33 cellular contexts compared by ENCODE assay signal in genomic region chr3:66574091-66574490, GRCh38.
"Had no signal": no experiment of that assay in that cellular context is flagged by ENCODE, and none has a peak within 500 bp of the region (broad histone marks: within the 10 kb centered on the region; RNA-seq: fewer than 3 reads in every experiment).

No MANE protein-coding gene starts in this region.

- H3K9me3 ChIP-seq: MG63 had no signal

- H3K36me3 ChIP-seq: MG63 had no signal

- H3K27me3 ChIP-seq: MG63 had no signal

- H3K9ac ChIP-seq: KMS-11 had no signal

- H3K4me2 ChIP-seq: KMS-11 had no signal

- DNase-seq: Kasumi-1, MG63, MM.1S, NCI-H1048, NCI-H1092, NCI-H1092 treated with DMSO at 0.1 percent for 48 hours, NCI-H1105, NCI-H1105 treated with DMSO at 0.1 percent for 48 hours, NCI-H1417, NCI-H1417 treated with DMSO at 0.1 percent for 48 hours, NCI-H1436, NCI-H1436 treated with DMSO at 0.1 percent for 48 hours, NCI-H1694, NCI-H1694 treated with DMSO at 0.1 percent for 48 hours, NCI-H187, NCI-H187 treated with DMSO at 0.1 percent for 48 hours, NCI-H1930, NCI-H2029, NCI-H2029 treated with DMSO at 0.1 percent for 48 hours, NCI-H2081, NCI-H2081 treated with DMSO at 0.1 percent for 48 hours, NCI-H2107, NCI-H2171, NCI-H2171 treated with DMSO at 0.1 percent for 48 hours, NCI-H2227 treated with DMSO at 0.1 percent for 48 hours, NCI-H226, NCI-H345, NCI-H446 treated with DMSO at 0.1 percent for 48 hours, NCI-H510A, NCI-H510A treated with DMSO at 0.1 percent for 48 hours, NCI-H524, NCI-H524 treated with DMSO at 0.1 percent for 48 hours had no signal

- H3K4me3 ChIP-seq: MG63 had no signal

- H3K27ac ChIP-seq: KMS-11 had no signal
